In genomic region chr12:6946033-6946919, GRCh38 we compare ENCODE assay signal across 8 cellular contexts. TPM values are rescaled to one million over a fixed set of nuclear protein-coding genes. Genes with fewer than 3 reads are reported as not detected.
DNase-seq lines count a peak whose midpoint lies in the region; ATAC-seq and TF ChIP-seq lines count a peak whose summit lies in the region.

No MANE protein-coding gene starts in this region.

- no peaks in the 10 kb centered on the region for H3K27me3 ChIP-seq in IMR-90 (ENCODE audit: control insufficient read depth, insufficient read depth, low read length)
- no peaks in the 10 kb centered on the region for H3K27me3 ChIP-seq in GM23248 (replicated peaks; ENCODE audit: insufficient read depth)

- ATAC-seq in IMR-90 (ENCODE audit: low read depth): no peak
- ATAC-seq in HG02840 (IDR thresholded peaks at IDR 0.05; ENCODE audit: low FRiP score, unreplicated experiment): no peak

- H2BK15ac ChIP-seq in IMR-90 (ENCODE audit: low read depth, low read length): no peak overlapping the region

- no peak overlapping the region for H3K4me3 ChIP-seq in IMR-90 (ENCODE audit: insufficient read depth, low read depth, low read length)
- H3K4me3 ChIP-seq in GM23248: no peak overlapping the region

- H3K23ac ChIP-seq in IMR-90 (ENCODE audit: low read depth, low read length): no peak overlapping the region

- BruUV-seq in IMR-90 (replicated peaks; lab: Mats Ljungman, UMichigan): no TSS peak

- H3K9ac ChIP-seq in IMR-90 (ENCODE audit: low read depth, low read length) (no peak overlapping the region), GM23248 (no peak overlapping the region)

- whole genome bisulfite sequencing in IMR-90 (ENCODE audit: extremely low coverage in 2 of 2, insufficient read length in 1 of 2), 2 experiments: 85% methylated on average over 5 of the region's 32 CpGs; no CpG with 5 or more reads in 1 of the 2 experiments
- 65 to 69% methylated on average over 31 to 32 of the region's 32 CpGs for WGBS in GM23248 (ENCODE audit: low coverage in 1 of 2, low lambda C conversion rate in 2 of 2, missing lambda C conversion rate in 2 of 2), 2 experiments

- peaks cover 11% of the 10 kb centered on the region; the same call in 1 of the 2 replicates for H3K79me2 ChIP-seq in GM23248 (ENCODE audit: insufficient read depth)

- peak overlapping the region; percentile 68 for H3K27ac Mint-ChIP-seq in mesothelial cell of epicardium

- intact Hi-C loops in IMR-90 (cut with micrococcal nuclease): no loop called here

- peaks cover 34% of the 10 kb centered on the region for H3K4me1 Mint-ChIP-seq in mesothelial cell of epicardium

- H4K91ac ChIP-seq in IMR-90 (ENCODE audit: insufficient read depth, low read depth, low read length): no peak overlapping the region

- H2AK9ac ChIP-seq in IMR-90 (replicated peaks; ENCODE audit: low read depth, low read length, poor library complexity): peak overlapping the region; percentile 46

- peaks cover 15% of the 10 kb centered on the region for H3K36me3 ChIP-seq in IMR-90 (ENCODE audit: control insufficient read depth, insufficient read depth, low read length)
- H3K36me3 ChIP-seq in GM23248 (ENCODE audit: low read depth): no peaks in the 10 kb centered on the region

- POLR2A ChIA-PET in IMR-90 (lab: Charles Lee; ENCODE audit: unreplicated experiment): interaction anchor here (0.7 kb wide), 1 partner anchor 55 kb away, joined by 5 read pairs; no protein-coding TSS in a partner anchor
- POLR2A ChIA-PET in RWPE1 (lab: Yijun Ruan, JAX; ENCODE audit: low non-redundant PET): interaction anchor here (0.6 to 2.4 kb wide), 9 partner anchors 8 to 162 kb away, joined by 3 to 12 read pairs (median 4); partner anchors contain the start of gene LPCAT3

- H3K18ac ChIP-seq in IMR-90 (ENCODE audit: low read depth, low read length): no peak overlapping the region

- TF ChIP-seq RAD21 in IMR-90 (IDR thresholded peaks at IDR 0.05; ENCODE audit: low read length): no peak

- no peak overlapping the region for H4K8ac ChIP-seq in IMR-90 (ENCODE audit: low read depth in 2 of 2, low read length in 2 of 2)

- peak overlapping the region; percentile 94 for H3K4me3 Mint-ChIP-seq in mesothelial cell of epicardium

- TF ChIP-seq POLR2A in GM18526 (IDR thresholded peaks at IDR 0.05; ENCODE audit: extremely low read depth, insufficient read length): peak; percentile 52
- no peak for TF ChIP-seq POLR2A in IMR-90 (IDR thresholded peaks at IDR 0.05; ENCODE audit: low read depth, low read length)

- dilution Hi-C loops in IMR-90 (cut with HindIII; ENCODE audit: low sequenced_read_pairs, unreplicated experiment): no loop called here

- peaks cover 3% of the 10 kb centered on the region for H3K36me3 Mint-ChIP-seq in mesothelial cell of epicardium

- no peak overlapping the region for H2BK120ac ChIP-seq in IMR-90 (ENCODE audit: low read depth, low read length)

- H2BK20ac ChIP-seq in IMR-90 (ENCODE audit: low read depth, low read length): no peak overlapping the region

- H3K14ac ChIP-seq in IMR-90 (replicated peaks; ENCODE audit: low read depth, low read length): no peak overlapping the region

- H4K5ac ChIP-seq in IMR-90 (ENCODE audit: low read depth, low read length): no peak overlapping the region

- CTCF ChIA-PET in IMR-90 (lab: Yijun Ruan, JAX): interaction anchor here (0.6 kb wide), 1 partner anchor 64 kb away, joined by 6 read pairs; no protein-coding TSS in a partner anchor
- CTCF ChIA-PET in RWPE1 (lab: Yijun Ruan, JAX): interaction anchor here (0.6 to 2.7 kb wide), 5 partner anchors 16 to 163 kb away, joined by 3 to 14 read pairs (median 4); partner anchors contain the start of gene C1RL

- H2AFZ ChIP-seq in IMR-90 (replicated peaks; ENCODE audit: low read length, poor library complexity): no peak overlapping the region
- no peak overlapping the region for H2AFZ ChIP-seq in GM23248

- DNase-seq in IMR-90 (no peak), RWPE1 (ENCODE audit: low spot score) (peak; percentile 92), cerebellum (ENCODE audit: low spot score) (peak; percentile 74), mesothelial cell of epicardium (ENCODE audit: low spot score in 2 of 2, unreplicated experiment in 2 of 2) (peak; percentile 82 to 90), ureter (ENCODE audit: low spot score) (peak; percentile 93), GM23248 (no peak)

- H3K4me2 ChIP-seq in IMR-90 (ENCODE audit: low read depth, low read length): no peak overlapping the region
- H3K4me2 ChIP-seq in GM23248 (ENCODE audit: unreplicated experiment): no peak overlapping the region

- H3K27ac ChIP-seq in IMR-90 (ENCODE audit: insufficient read depth, low read length) (no peak overlapping the region), RWPE1 (peak overlapping the region; percentile 97), GM23248 (no peak overlapping the region)

- peaks cover 8 to 16% of the 10 kb centered on the region in 2 experiments; a peak in 3 of 4 replicates for H3K79me1 ChIP-seq in IMR-90 (ENCODE audit: low read depth in 1 of 2, low read length in 2 of 2)

- peaks cover 5% of the 10 kb centered on the region; the same call in 1 of the 2 replicates for H3K4me1 ChIP-seq in IMR-90 (ENCODE audit: control insufficient read depth, insufficient read depth, low read length)
- peaks cover 17% of the 10 kb centered on the region for H3K4me1 ChIP-seq in GM23248 (ENCODE audit: insufficient read depth)

- H4K20me1 ChIP-seq in IMR-90 (ENCODE audit: insufficient read depth, low read length) (no peaks in the 10 kb centered on the region; the same call in 1 of the 2 replicates), GM23248 (ENCODE audit: insufficient read depth) (no peaks in the 10 kb centered on the region)

- no peaks in the 10 kb centered on the region for H3K27me3 Mint-ChIP-seq in mesothelial cell of epicardium (ENCODE audit: low read depth)

- H3K9me1 ChIP-seq in IMR-90 (ENCODE audit: insufficient read depth, low read length): 0 out of 2 replicates have a peak, but pooled peaks cover 2% of the 10 kb centered on the region

- H2AK5ac ChIP-seq in IMR-90 (ENCODE audit: low read depth, low read length): no peak overlapping the region

- H2BK5ac ChIP-seq in IMR-90 (ENCODE audit: low read depth, low read length, poor library complexity, severe bottlenecking): no peak overlapping the region

- no peaks in the 10 kb centered on the region for H3K9me3 Mint-ChIP-seq in mesothelial cell of epicardium

- no peak overlapping the region for H3K4ac ChIP-seq in IMR-90 (ENCODE audit: low read depth, low read length)

- peaks cover 28% of the 10 kb centered on the region for H3F3A ChIP-seq in GM23248 (ENCODE audit: insufficient read depth)

- H3K56ac ChIP-seq in IMR-90 (ENCODE audit: extremely low read depth, insufficient read depth, low read length): no peak overlapping the region

- H3K9me3 ChIP-seq in IMR-90 (ENCODE audit: control insufficient read depth, insufficient read depth, low read length) (no peaks in the 10 kb centered on the region), GM23248 (ENCODE audit: low read depth) (no peaks in the 10 kb centered on the region)

- in situ Hi-C loops in IMR-90 (cut with MboI; ENCODE audit: low sequenced_read_pairs): loop anchor here (10.0 kb wide), 1 partner anchor 169 kb away; no protein-coding TSS in a partner anchor
- in situ Hi-C loops in GM23248 (cut with MboI): loop anchor here (10.0 kb wide), 1 partner anchor 169 kb away; no protein-coding TSS in a partner anchor

- TF ChIP-seq CTCF in IMR-90 (conservative IDR thresholded peaks at IDR 0.05; ENCODE audit: low read depth, low read length): no peak
- no peak for TF ChIP-seq CTCF in RWPE1 (conservative IDR thresholded peaks at IDR 0.05; ENCODE audit: low read depth)
- TF ChIP-seq CTCF in mesothelial cell of epicardium (IDR thresholded peaks at IDR 0.05; ENCODE audit: unreplicated experiment): no peak

- H3K9me2 ChIP-seq in GM23248 (ENCODE audit: insufficient read depth): no peaks in the 10 kb centered on the region

RNA-seq across cellular contexts. Expression of gene C12orf57, which starts 2.5 kb away (rescaled TPM):
- total RNA-seq in IMR-90 (2012; rRNA removed) (197 and 238 TPM in 2 replicates), cerebellum (131 TPM), mesothelial cell of epicardium (203 to 215 TPM (median 204 TPM) in 3 replicates), ureter (172 TPM)
- polyA plus RNA-seq in IMR-90 (2012; rRNA removed) (530 and 703 TPM in 2 replicates), GM23248 (2016; fragmentation: Nextera tagmentation; extraction: Ambion mirVana) (247 and 257 TPM in 2 replicates)
- 1,066 and 1,272 TPM in 2 replicates for polyA plus RNA-seq in IMR-90 (2012; cell fraction: cytosol; rRNA removed)
- 218 and 334 TPM in 2 replicates for polyA plus RNA-seq in IMR-90 (2012; cell fraction: nucleus; rRNA removed; ENCODE audit: low replicate concordance)
- total RNA-seq in GM23248 (2014; rRNA removed; shearing (Covaris generic)): 261 and 264 TPM in 2 replicates

RNA-seq across cellular contexts. Expression of gene RNU7-1, which starts 2.7 kb away (rescaled TPM):
- not detected in 2 replicates for total RNA-seq in IMR-90 (2012; rRNA removed)
- not detected in 2 replicates for polyA plus RNA-seq in IMR-90 (2012; rRNA removed)
- polyA plus RNA-seq in IMR-90 (2012; cell fraction: cytosol; rRNA removed): not detected in 2 replicates
- polyA plus RNA-seq in IMR-90 (2012; cell fraction: nucleus; rRNA removed; ENCODE audit: low replicate concordance): not detected in 2 replicates
- total RNA-seq in cerebellum: not detected
- not detected in 3 replicates for total RNA-seq in mesothelial cell of epicardium
- not detected for total RNA-seq in ureter
- total RNA-seq in GM23248 (2014; rRNA removed; shearing (Covaris generic)): not detected in 2 replicates
- polyA plus RNA-seq in GM23248 (2016; fragmentation: Nextera tagmentation; extraction: Ambion mirVana): not detected in 2 replicates

RNA-seq across cellular contexts. Expression of gene PTPN6, which starts 4.9 kb away (rescaled TPM):
- total RNA-seq in IMR-90 (2012; rRNA removed) (under 0.01 TPM in 1 of 2 replicates, not detected in the other), cerebellum (2.9 TPM), mesothelial cell of epicardium (21.6 to 26.2 TPM (median 23.6 TPM) in 3 replicates), ureter (40.4 TPM)
- polyA plus RNA-seq in IMR-90 (2012; rRNA removed) (0.14 TPM in 1 of 2 replicates, not detected in the other), GM23248 (2016; fragmentation: Nextera tagmentation; extraction: Ambion mirVana) (0.21 and 0.35 TPM in 2 replicates)
- polyA plus RNA-seq in IMR-90 (2012; cell fraction: cytosol; rRNA removed): 0.08 TPM in 1 of 2 replicates, not detected in the other
- polyA plus RNA-seq in IMR-90 (2012; cell fraction: nucleus; rRNA removed; ENCODE audit: low replicate concordance): 0.66 and 0.67 TPM in 2 replicates
- total RNA-seq in GM23248 (2014; rRNA removed; shearing (Covaris generic)): not detected in 2 replicates

RNA-seq across cellular contexts. Expression of gene ATN1, which starts 18.5 kb away (rescaled TPM):
- total RNA-seq in IMR-90 (2012; rRNA removed) (2.5 and 3.4 TPM in 2 replicates), cerebellum (16.2 TPM), mesothelial cell of epicardium (193 to 205 TPM (median 195 TPM) in 3 replicates), ureter (112 TPM)
- polyA plus RNA-seq in IMR-90 (2012; rRNA removed) (58.7 and 59.8 TPM in 2 replicates), GM23248 (2016; fragmentation: Nextera tagmentation; extraction: Ambion mirVana) (13.3 and 14.7 TPM in 2 replicates)
- 40.9 and 41.7 TPM in 2 replicates for polyA plus RNA-seq in IMR-90 (2012; cell fraction: cytosol; rRNA removed)
- polyA plus RNA-seq in IMR-90 (2012; cell fraction: nucleus; rRNA removed; ENCODE audit: low replicate concordance): 106 and 200 TPM in 2 replicates
- total RNA-seq in GM23248 (2014; rRNA removed; shearing (Covaris generic)): 6.5 and 8.7 TPM in 2 replicates

RNA-seq across cellular contexts. Expression of gene PHB2, which starts 24.2 kb away (rescaled TPM):
- total RNA-seq in IMR-90 (2012; rRNA removed): 219 and 240 TPM in 2 replicates
- 286 and 298 TPM in 2 replicates for polyA plus RNA-seq in IMR-90 (2012; rRNA removed)
- 237 and 296 TPM in 2 replicates for polyA plus RNA-seq in IMR-90 (2012; cell fraction: cytosol; rRNA removed)
- 247 and 256 TPM in 2 replicates for polyA plus RNA-seq in IMR-90 (2012; cell fraction: nucleus; rRNA removed; ENCODE audit: low replicate concordance)
- 74.0 TPM for total RNA-seq in cerebellum
- total RNA-seq in mesothelial cell of epicardium: 221 to 229 TPM (median 224 TPM) in 3 replicates
- total RNA-seq in ureter: 221 TPM
- 212 and 221 TPM in 2 replicates for total RNA-seq in GM23248 (2014; rRNA removed; shearing (Covaris generic))
- polyA plus RNA-seq in GM23248 (2016; fragmentation: Nextera tagmentation; extraction: Ambion mirVana): 130 and 137 TPM in 2 replicates

Comparison
In these comparisons a context has a peak if more than half of its experiments do, and no peak if none do; other contexts are left out.
1. DNase-seq: peak in RWPE1 (single experiment), cerebellum (single experiment), mesothelial cell of epicardium (2 of 2) and ureter (single experiment); none in IMR-90 (single experiment) and GM23248 (single experiment).